Comparison of ENCODE assay signal across 8 cellular contexts in genomic region chr7:76359111-76359986, GRCh38. TPM values are rescaled to one million over a fixed set of nuclear protein-coding genes. Genes with fewer than 3 reads are reported as not detected.
DNase-seq lines count a peak whose midpoint lies in the region; ATAC-seq and TF ChIP-seq lines count a peak whose summit lies in the region.

No MANE protein-coding gene starts in this region.

- H3K27me3 Mint-ChIP-seq in T-helper 17 cell, result no peaks in the 10 kb centered on the region

- H3K36me3 ChIP-seq in right atrium auricular region (peaks cover 17% of the 10 kb centered on the region), psoas muscle (ENCODE audit: insufficient read depth in 1 of 2, low read depth in 1 of 2) (peaks cover 2 to 11% of the 10 kb centered on the region in 2 donors), uterus (no peaks in the 10 kb centered on the region)

- intact Hi-C loops in psoas muscle (cut with DNase I) (loop anchor here (2.0 kb wide), 2 partner anchors 41 to 181 kb away; no protein-coding TSS in a partner anchor), uterus (cut with DNase I; ENCODE audit: low total_unique reads) (no loop called here)

- TF ChIP-seq CTCF in right atrium auricular region (IDR thresholded peaks at IDR 0.05) (peak; percentile 42 to 79), psoas muscle (IDR thresholded peaks at IDR 0.05) (peak; percentile 65), uterus (IDR thresholded peaks at IDR 0.05) (peak; percentile 74 to 94 (median 84))

- peak overlapping the region; percentile 93 for H3K27ac Mint-ChIP-seq in T-helper 17 cell

- H3K27ac ChIP-seq in angular gyrus (ENCODE audit: low read depth, low read length) (peak overlapping the region; percentile 100), right atrium auricular region (peak overlapping the region; percentile 99 to 100), psoas muscle (peak overlapping the region; percentile 100), uterus (peak overlapping the region; percentile 95 to 99)

- WGBS in psoas muscle, 3 donors, result 0 to 1% (median 1%) methylated on average over 35 to 41 of the region's 41 CpGs

- H3K4me1 Mint-ChIP-seq in T-helper 17 cell, result peaks cover 28% of the 10 kb centered on the region

- ATAC-seq in GM18498 (IDR thresholded peaks at IDR 0.05; ENCODE audit: unreplicated experiment), result peak; percentile 91
- peak; percentile 92 for ATAC-seq in HG02943 (IDR thresholded peaks at IDR 0.05; ENCODE audit: low read depth, unreplicated experiment)
- peak; percentile 93 for ATAC-seq in T-helper 17 cell
- peak; percentile 93 to 95 (median 94) for ATAC-seq in psoas muscle

- H3K9me3 ChIP-seq in T-helper 17 cell (ENCODE audit: control insufficient read depth, low read length, poor library complexity, severe bottlenecking) (no peaks in the 10 kb centered on the region), right atrium auricular region (no peaks in the 10 kb centered on the region), psoas muscle (no peaks in the 10 kb centered on the region), uterus (no peaks in the 10 kb centered on the region)

- H3K4me3 ChIP-seq in right atrium auricular region (peak overlapping the region; percentile 96 to 97), psoas muscle (peak overlapping the region; percentile 99), uterus (peak overlapping the region; percentile 85 to 92)

- peak overlapping the region; percentile 98 for H3K4me3 Mint-ChIP-seq in T-helper 17 cell

- peak in 1 of 2 donors; percentile 38 for TF ChIP-seq POLR2A in uterus (IDR thresholded peaks at IDR 0.05)

- H3K27me3 ChIP-seq in right atrium auricular region, result no peaks in the 10 kb centered on the region
- no peaks in the 10 kb centered on the region for H3K27me3 ChIP-seq in psoas muscle (ENCODE audit: insufficient read depth in 3 of 3, low read length in 2 of 3)
- H3K27me3 ChIP-seq in uterus, result no peaks in the 10 kb centered on the region

- H3K36me3 Mint-ChIP-seq in T-helper 17 cell (ENCODE audit: low read depth), result peaks cover 9% of the 10 kb centered on the region

- DNase-seq in NCI-H1694 treated with DMSO at 0.1 percent for 48 hours (lab: John Stamatoyannopoulos, UW) (peak; percentile 98), T-helper 17 cell (peak; percentile 83 to 96 (median 85)), right atrium auricular region (ENCODE audit: low spot score) (peak; percentile 96), psoas muscle (peak; percentile 95 to 99), uterus (peak; percentile 94 to 98)

- peaks cover 0 to 49% of the 10 kb centered on the region in 2 donors for H3K4me1 ChIP-seq in right atrium auricular region
- H3K4me1 ChIP-seq in psoas muscle, result peaks cover 40% of the 10 kb centered on the region
- H3K4me1 ChIP-seq in uterus, result peaks cover 0 to 5% of the 10 kb centered on the region in 2 donors

RNA-seq across cellular contexts. Expression of gene YWHAG, which starts 0.6 kb away (rescaled TPM):
- total RNA-seq in T-helper 17 cell (10 to 100 TPM; 26.0 to 32.7 TPM), right atrium auricular region (100 to 1,000 TPM; 132 to 153 TPM), psoas muscle (100 to 1,000 TPM; 342 to 421 (median 401) TPM), uterus (100 to 1,000 TPM in 1 of 4 donors, 10 to 100 TPM in 3; 17.9 to 109 (median 50.4) TPM)
- polyA plus RNA-seq in psoas muscle, result 100 to 1,000 TPM; 204 to 523 (median 213) TPM

RNA-seq across cellular contexts. Expression of gene SSC4D, which starts 50.1 kb away (rescaled TPM):
- not detected for total RNA-seq in T-helper 17 cell
- total RNA-seq in right atrium auricular region, result under 1 TPM; 0.35 to 0.37 TPM
- 1 to 10 TPM in 1 of 4 donors, under 1 TPM in 3; 0.79 to 1.0 (median 0.86) TPM for total RNA-seq in psoas muscle
- 1 to 10 TPM; 1.3 to 3.3 (median 2.7) TPM for polyA plus RNA-seq in psoas muscle
- total RNA-seq in uterus, result 1 to 10 TPM in 1 of 4 donors, under 1 TPM in 1, not detected in 2; 0.37 to 1.0 TPM

RNA-seq across cellular contexts. Expression of gene HSPB1, which starts 56.9 kb away (rescaled TPM):
- total RNA-seq in T-helper 17 cell, result 10 to 100 TPM; 25.8 to 33.2 TPM
- 1,000 to 10,000 TPM; 1,006 to 1,433 TPM for total RNA-seq in right atrium auricular region
- total RNA-seq in psoas muscle, result 1,000 to 10,000 TPM; 2,972 to 5,803 (median 5,243) TPM
- polyA plus RNA-seq in psoas muscle, result 1,000 to 10,000 TPM; 1,312 to 4,364 (median 1,775) TPM
- 1,000 to 10,000 TPM in 1 of 4 donors, 100 to 1,000 TPM in 2, 10 to 100 TPM in 1; 28.8 to 1,391 (median 758) TPM for total RNA-seq in uterus

Comparison
In these comparisons a context has a peak if more than half of its experiments do, and no peak if none do; other contexts are left out.
1. Peak in every context shown above with its lines: DNase-seq, ATAC-seq, H3K4me3 ChIP-seq and H3K27ac ChIP-seq.